In genomic region chr6:38262041-38262440, GRCh38 we compare ENCODE assay signal across 9 cellular contexts.
DNase-seq lines count a peak whose midpoint lies in the region; ATAC-seq and TF ChIP-seq lines count a peak whose summit lies in the region.
"Had no signal": no experiment of that assay in that cellular context is flagged by ENCODE, and none has a peak within 500 bp of the region (broad histone marks: within the 10 kb centered on the region; RNA-seq: fewer than 3 reads in every experiment).

No MANE protein-coding gene starts in this region.

- no peak overlapping the region for H3K4me2 ChIP-seq in neuronal stem cell (ENCODE audit: insufficient read depth, low read length, poor library complexity, severe bottlenecking)

- peak overlapping the region; percentile 67 for H2AFZ ChIP-seq in neuronal stem cell (ENCODE audit: low read length)

- H3K27me3 ChIP-seq in neuronal stem cell (ENCODE audit: control insufficient read depth in 3 of 3, insufficient read depth in 3 of 3, low read depth in 1 of 3, low read length in 3 of 3), result no peaks in the 10 kb centered on the region

- no TSS peak for BruUV-seq in Calu3 (replicated peaks; lab: Mats Ljungman, UMichigan)

- no peak overlapping the region for H2BK12ac ChIP-seq in neuronal stem cell (ENCODE audit: low read length)

- H3K14ac ChIP-seq in neuronal stem cell (ENCODE audit: low read length), result no peak overlapping the region

- H3K23ac ChIP-seq in neuronal stem cell (ENCODE audit: low read depth, low read length, poor library complexity), result no peak overlapping the region

- no peak for DNase-seq in Calu3
- DNase-seq in RKO (ENCODE audit: low spot score), result peak; percentile 60
- peak; percentile 52 for DNase-seq in fibroblast of the conjunctiva (ENCODE audit: low read depth)
- DNase-seq in neuronal stem cell (ENCODE audit: low spot score), result peak; percentile 35
- DNase-seq in SW480 (ENCODE audit: low spot score), result no peak
- DNase-seq in epidermal melanocyte (ENCODE audit: insufficient read length, low spot score), result no peak
- DNase-seq: RPMI8226 had no signal

- H3K4me3 Mint-ChIP-seq in Calu3 (ENCODE audit: low read depth, unreplicated experiment), result no peak overlapping the region

- H3K27ac ChIP-seq in neuronal stem cell (replicated peaks; ENCODE audit: low read length), result peak overlapping the region; percentile 79

- H3K27ac Mint-ChIP-seq in Calu3 (ENCODE audit: unreplicated experiment), result peak overlapping the region; percentile 9

- no peaks in the 10 kb centered on the region for H3K9me3 ChIP-seq in neuronal stem cell (replicated peaks in 1 of 2; ENCODE audit: control insufficient read depth in 2 of 2, insufficient read depth in 1 of 2, low read depth in 1 of 2, low read length in 2 of 2)

- TF ChIP-seq CTCF in Calu3 (IDR thresholded peaks at IDR 0.05; ENCODE audit: unreplicated experiment), result no peak

- H2BK15ac ChIP-seq in neuronal stem cell (ENCODE audit: low read length), result no peak overlapping the region

- H3K4ac ChIP-seq in neuronal stem cell (ENCODE audit: low read length), result no peak overlapping the region

- H2BK5ac ChIP-seq in neuronal stem cell (ENCODE audit: low read length), result no peak overlapping the region

- peaks cover 23 to 28% of the 10 kb centered on the region in 2 donors for H3K4me1 ChIP-seq in neuronal stem cell (ENCODE audit: control insufficient read depth in 2 of 2, insufficient read depth in 1 of 2, low read depth in 1 of 2, low read length in 2 of 2)

- no peaks in the 10 kb centered on the region for H3K79me1 ChIP-seq in neuronal stem cell (ENCODE audit: low read depth, low read length)

- no peak overlapping the region for H3K9ac ChIP-seq in neuronal stem cell (ENCODE audit: low read depth, low read length, poor library complexity)

- no peaks in the 10 kb centered on the region for H3K27me3 Mint-ChIP-seq in Calu3 (ENCODE audit: unreplicated experiment)

- H3K36me3 Mint-ChIP-seq in Calu3 (ENCODE audit: insufficient read depth, unreplicated experiment), result no peaks in the 10 kb centered on the region

- H3K4me1 Mint-ChIP-seq in Calu3 (ENCODE audit: low read depth, unreplicated experiment), result peaks cover 57% of the 10 kb centered on the region

- no peak overlapping the region for H4K8ac ChIP-seq in neuronal stem cell (ENCODE audit: low read depth, low read length)

- ATAC-seq in HG02870 (IDR thresholded peaks at IDR 0.05; ENCODE audit: unreplicated experiment), result no peak
- ATAC-seq in HG03045 (IDR thresholded peaks at IDR 0.05; ENCODE audit: unreplicated experiment), result no peak

- intact Hi-C loops in Calu3 (cut with micrococcal nuclease; ENCODE audit: unreplicated experiment), result no loop called here

- H3K9me3 Mint-ChIP-seq in Calu3 (ENCODE audit: low read depth, unreplicated experiment), result no peaks in the 10 kb centered on the region

- no peak overlapping the region for H2AK5ac ChIP-seq in neuronal stem cell (ENCODE audit: low read depth, low read length)

- no peak overlapping the region for H2BK120ac ChIP-seq in neuronal stem cell (ENCODE audit: low read depth, low read length)

- CTCF ChIA-PET in Calu3 (lab: Charles Lee), result no interaction called here

- peak overlapping the region in 1 of 2 donors; percentile 3 for H3K4me3 ChIP-seq in neuronal stem cell (ENCODE audit: low read length in 2 of 2)

- H3K36me3 ChIP-seq in neuronal stem cell (replicated peaks in 1 of 2; ENCODE audit: control insufficient read depth in 2 of 2, insufficient read depth in 2 of 2, low read length in 2 of 2), result no peaks in the 10 kb centered on the region

- no CpG with 5 or more reads among the region's 1 CpG for WGBS in neuronal stem cell (ENCODE audit: extremely low coverage in 2 of 2, insufficient read length in 2 of 2, insufficient replicate concordance in 1 of 2), 2 donors

- H3K18ac ChIP-seq in neuronal stem cell (ENCODE audit: low read length), result no peak overlapping the region

- H4K91ac ChIP-seq in neuronal stem cell (ENCODE audit: low read depth, low read length, poor library complexity), result no peak overlapping the region

Comparison
In these comparisons a context has a peak if more than half of its experiments do, and no peak if none do; other contexts are left out.
1. DNase-seq: peak in RKO (single experiment), fibroblast of the conjunctiva (single experiment) and neuronal stem cell (single experiment); none in Calu3 (single experiment), SW480 (single experiment) and epidermal melanocyte (single experiment).